In the genomic region with DNA sequence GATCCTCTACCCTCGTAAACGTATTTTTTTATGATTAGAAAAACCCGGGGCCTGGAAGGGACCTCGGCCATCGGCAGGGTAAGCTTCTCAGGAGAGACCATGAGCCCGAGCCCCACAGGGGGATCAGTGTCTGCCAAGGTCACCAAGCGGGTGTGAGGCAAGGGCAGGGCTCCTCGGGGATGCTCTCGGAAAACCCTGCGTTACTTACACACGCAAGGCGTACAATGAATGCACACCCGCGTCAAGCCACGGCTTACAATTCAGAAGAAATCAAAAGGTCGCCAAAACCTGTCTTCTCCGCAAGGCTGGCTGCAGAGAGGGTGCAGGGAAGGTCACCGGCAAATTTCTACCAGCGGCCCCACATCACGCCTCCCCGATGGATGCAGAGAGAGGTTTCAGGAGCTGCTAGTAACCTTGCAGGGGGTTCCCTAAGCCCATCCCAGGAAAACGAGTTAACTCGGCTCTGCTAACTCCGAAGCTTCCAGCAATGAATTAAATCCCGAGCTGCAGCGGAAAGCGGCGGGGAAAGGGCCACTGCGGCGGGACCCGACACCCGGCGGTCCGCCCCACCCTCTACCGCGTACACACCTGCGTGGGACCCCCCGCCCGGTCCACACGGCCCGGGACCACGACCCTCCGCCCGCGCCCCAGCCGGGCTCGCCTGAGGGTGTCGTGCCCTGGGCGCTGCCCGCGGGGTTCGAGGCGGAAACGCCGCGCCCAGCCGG, we compare ENCODE assay signal across 1 cellular context.
A peak's percentile ranks its signal among the peaks of the same experiment; 100 is the strongest.
TF ChIP-seq lines count a peak whose summit lies in the region.

No MANE protein-coding gene starts in this region.

TF ChIP-seq in GM12878, 131 proteins besides CTCF, POLR2A, EP300 and RAD21 (continued from another document):
- no peak for TF ChIP-seq PRDM15 (CRISPR knock-in tag; IDR thresholded peaks at IDR 0.05)
- TF ChIP-seq MTA2 (IDR thresholded peaks at IDR 0.05; ENCODE audit: low read depth), result no peak
- TF ChIP-seq YY1 (IDR thresholded peaks at IDR 0.05; ENCODE audit: low read depth, low read length), result peak; percentile 5; the same call in 1 of the 2 replicates
- TF ChIP-seq USF2 (IDR thresholded peaks at IDR 0.05; ENCODE audit: borderline replicate concordance, low read depth, low read length), result no peak
- no peak for TF ChIP-seq CHD1 (IDR thresholded peaks at IDR 0.05; ENCODE audit: low read depth, low read length)
- TF ChIP-seq ZBTB11 (CRISPR knock-in tag; IDR thresholded peaks at IDR 0.05), result no peak
- peak; percentile 33; the same call in 1 of the 2 replicates for TF ChIP-seq ATF7 (IDR thresholded peaks at IDR 0.05; ENCODE audit: low read depth)
- TF ChIP-seq BHLHE40 (IDR thresholded peaks at IDR 0.05; ENCODE audit: borderline replicate concordance in 1 of 2, low read depth in 2 of 2, low read length in 1 of 2), result no peak
- no peak for TF ChIP-seq PAX8 (IDR thresholded peaks at IDR 0.05)
- TF ChIP-seq, protein P1, sequence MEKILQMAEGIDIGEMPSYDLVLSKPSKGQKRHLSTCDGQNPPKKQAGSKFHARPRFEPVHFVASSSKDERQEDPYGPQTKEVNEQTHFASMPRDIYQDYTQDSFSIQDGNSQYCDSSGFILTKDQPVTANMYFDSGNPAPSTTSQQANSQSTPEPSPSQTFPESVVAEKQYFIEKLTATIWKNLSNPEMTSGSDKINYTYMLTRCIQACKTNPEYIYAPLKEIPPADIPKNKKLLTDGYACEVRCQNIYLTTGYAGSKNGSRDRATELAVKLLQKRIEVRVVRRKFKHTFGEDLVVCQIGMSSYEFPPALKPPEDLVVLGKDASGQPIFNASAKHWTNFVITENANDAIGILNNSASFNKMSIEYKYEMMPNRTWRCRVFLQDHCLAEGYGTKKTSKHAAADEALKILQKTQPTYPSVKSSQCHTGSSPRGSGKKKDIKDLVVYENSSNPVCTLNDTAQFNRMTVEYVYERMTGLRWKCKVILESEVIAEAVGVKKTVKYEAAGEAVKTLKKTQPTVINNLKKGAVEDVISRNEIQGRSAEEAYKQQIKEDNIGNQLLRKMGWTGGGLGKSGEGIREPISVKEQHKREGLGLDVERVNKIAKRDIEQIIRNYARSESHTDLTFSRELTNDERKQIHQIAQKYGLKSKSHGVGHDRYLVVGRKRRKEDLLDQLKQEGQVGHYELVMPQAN (conservative IDR thresholded peaks at IDR 0.05), result peak; percentile 28
- TF ChIP-seq CREM (IDR thresholded peaks at IDR 0.05; ENCODE audit: low read depth), result peak; percentile 20; the same call in 1 of the 2 replicates
- TF ChIP-seq BACH1 (IDR thresholded peaks at IDR 0.05; ENCODE audit: borderline replicate concordance), result 0 out of 2 replicates have a peak, but pooled peaks have one; percentile 8
- TF ChIP-seq MEF2B (IDR thresholded peaks at IDR 0.05; ENCODE audit: partially characterized antibody, poor library complexity, severe bottlenecking), result peak; percentile 23
- TF ChIP-seq ZSCAN29 (IDR thresholded peaks at IDR 0.05), result 0 out of 2 replicates have a peak, but pooled peaks have one; percentile 35
